1 cellular context compared by ENCODE assay signal in genomic region chr9:129676970-129677369, GRCh38.
TF ChIP-seq lines count a peak whose summit lies in the region.

No MANE protein-coding gene starts in this region.

TF ChIP-seq in GM23338, 12 proteins besides CTCF, POLR2A, EP300 and RAD21 (continued from another document):
- TF ChIP-seq REST (IDR thresholded peaks at IDR 0.05; ENCODE audit: unreplicated experiment) (no peak), CREB1 (CRISPR knock-in tag; IDR thresholded peaks at IDR 0.05; ENCODE audit: low read depth) (no peak)
